ENCODE assay signal across 9 cellular contexts in the genomic region with DNA sequence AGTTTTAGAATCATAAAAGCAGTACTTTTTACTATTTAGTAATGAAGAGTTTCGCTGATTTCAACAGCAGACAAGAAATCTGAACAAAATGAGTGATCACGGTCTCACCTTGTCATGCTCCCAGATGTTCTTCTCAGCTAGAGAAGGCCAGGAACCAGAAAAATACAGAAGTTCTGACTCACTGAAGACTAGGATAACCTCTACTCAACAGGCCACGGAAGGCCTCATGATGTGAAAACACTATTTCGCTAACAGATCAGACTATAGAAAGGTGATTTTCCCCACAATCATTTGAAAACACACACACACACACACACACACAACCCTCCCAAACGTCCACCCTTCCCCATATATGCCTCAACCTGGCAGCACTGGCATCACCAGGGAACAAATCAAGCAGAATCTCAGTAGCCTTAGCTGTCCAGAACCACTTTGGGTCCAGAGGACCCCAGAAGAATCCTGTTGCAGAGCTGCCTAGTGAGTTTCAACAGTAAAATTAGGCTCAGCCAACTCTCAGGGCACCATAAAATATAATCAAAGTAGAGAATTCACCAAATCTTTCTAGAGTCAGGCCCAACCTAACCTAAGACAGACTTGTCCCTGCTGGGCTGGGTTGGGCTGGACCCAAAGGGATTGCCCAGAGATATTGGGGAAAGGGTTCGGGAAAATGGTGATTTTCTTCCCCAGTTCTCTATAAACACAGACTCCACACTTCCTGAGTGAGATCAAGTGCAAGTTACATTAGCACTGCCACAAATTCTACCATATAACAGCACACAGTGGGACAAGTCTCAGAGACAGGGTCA. TPM values are rescaled to one million over a fixed set of nuclear protein-coding genes. Genes with fewer than 3 reads are reported as not detected.
DNase-seq lines count a peak whose midpoint lies in the region; ATAC-seq and TF ChIP-seq lines count a peak whose summit lies in the region.
"Had no signal": no experiment of that assay in that cellular context is flagged by ENCODE, and none has a peak within 500 bp of the region (broad histone marks: within the 10 kb centered on the region; RNA-seq: fewer than 3 reads in every experiment).

No MANE protein-coding gene starts in this region.

- H3K9me3 ChIP-seq in gastrocnemius medialis = no peaks in the 10 kb centered on the region
- H3K9me3 ChIP-seq in aorta (ENCODE audit: control insufficient read depth, low read length) = no peaks in the 10 kb centered on the region

- intact Hi-C loops in gastrocnemius medialis (cut with DNase I; ENCODE audit: low total_unique reads) = no loop called here
- intact Hi-C loops in aorta (cut with DNase I) = no loop called here

- 91% methylated on average over 6 of the region's 6 CpGs for WGBS in aorta, 2 donors

- H3K4me1 ChIP-seq in gastrocnemius medialis (peaks cover 24 to 28% of the 10 kb centered on the region in 2 donors), aorta (ENCODE audit: control insufficient read depth in 1 of 2, insufficient read depth in 2 of 2, low read length in 2 of 2) (peaks cover 0 to 1% of the 10 kb centered on the region in 2 donors)

- in situ Hi-C loops in gastrocnemius medialis (cut with MboI; ENCODE audit: low sequenced_read_pairs in 4 of 4) = no loop called here
- in situ Hi-C loops in KBM-7 (cut with MboI; ENCODE audit: low pct_unique_long_range_greater_than_20kb, low sequenced_read_pairs) = no loop called here

- H3K27ac ChIP-seq in gastrocnemius medialis (no peak overlapping the region), aorta (ENCODE audit: low read depth in 1 of 2, low read length in 2 of 2) (no peak overlapping the region)

- H3K27me3 ChIP-seq in gastrocnemius medialis = no peaks in the 10 kb centered on the region
- no peaks in the 10 kb centered on the region for H3K27me3 ChIP-seq in aorta (ENCODE audit: control insufficient read depth in 1 of 2, insufficient read depth in 2 of 2, low read length in 1 of 2)

- no peak for TF ChIP-seq POLR2A in gastrocnemius medialis (IDR thresholded peaks at IDR 0.05)

- no peaks in the 10 kb centered on the region for H3K36me3 ChIP-seq in gastrocnemius medialis
- H3K36me3 ChIP-seq in aorta (ENCODE audit: control insufficient read depth in 1 of 2, insufficient read depth in 2 of 2, low read length in 1 of 2) = no peaks in the 10 kb centered on the region

- DNase-seq in MV-4-11 (lab: John Stamatoyannopoulos, UW) (peak; percentile 42), fibroblast of pulmonary artery (ENCODE audit: low read depth) (peak; percentile 57), amygdala (lab: John Stamatoyannopoulos, UW) (no peak), gastrocnemius medialis (no peak), aorta (no peak), KBM-7 (no peak)

- ATAC-seq in GM18498 (IDR thresholded peaks at IDR 0.05; ENCODE audit: unreplicated experiment) = peak; percentile 80
- ATAC-seq in GM21825 (IDR thresholded peaks at IDR 0.05; ENCODE audit: unreplicated experiment) = peak; percentile 69
- ATAC-seq in gastrocnemius medialis = no peak
- no peak for ATAC-seq in aorta (ENCODE audit: low FRiP score)

- TF ChIP-seq CTCF in fibroblast of pulmonary artery (IDR thresholded peaks at IDR 0.05; ENCODE audit: low read length, missing control alignments) (no peak), gastrocnemius medialis (IDR thresholded peaks at IDR 0.05 in 4 of 5, conservative IDR thresholded peaks at IDR 0.05 in 1 of 5) (no peak)

- no peak overlapping the region for H3K4me3 ChIP-seq in fibroblast of pulmonary artery (replicated peaks; ENCODE audit: low read depth, low read length)
- H3K4me3 ChIP-seq in gastrocnemius medialis = no peak overlapping the region
- H3K4me3 ChIP-seq in aorta (ENCODE audit: low read length in 2 of 2) = no peak overlapping the region
- H3K4me3 ChIP-seq: lung had no signal

RNA-seq across cellular contexts. Expression of gene EXOC2, which starts 7.9 kb away (rescaled TPM):
- total RNA-seq in gastrocnemius medialis (10 to 100 TPM; 12.6 to 16.4 (median 15.0) TPM), aorta (10 to 100 TPM; 18.0 to 22.8 TPM)
- polyA plus RNA-seq in aorta = 1 to 10 TPM; 3.4 to 5.4 TPM

RNA-seq across cellular contexts. Expression of gene HUS1B, which starts 28.1 kb away (rescaled TPM):
- total RNA-seq in gastrocnemius medialis (under 1 TPM in 1 of 4 donors, not detected in 3; 0.97 TPM), aorta (1 to 10 TPM; 1.4 to 2.4 TPM)
- under 1 TPM in 1 of 2 donors, not detected in 1; 0.38 TPM for polyA plus RNA-seq in aorta

Comparison
In these comparisons a context has a peak if more than half of its experiments do, and no peak if none do; other contexts are left out.
1. ATAC-seq: peak in GM18498 (single experiment) and GM21825 (single experiment); none in gastrocnemius medialis (0 of 2) and aorta (single experiment).
2. DNase-seq: peak in MV-4-11 (single experiment) and fibroblast of pulmonary artery (single experiment); none in amygdala (0 of 56), gastrocnemius medialis (0 of 2), aorta (0 of 2) and KBM-7 (single experiment).